10 cellular contexts compared by ENCODE assay signal in genomic region chr1:16657404-16657683, GRCh38. TPM values are rescaled to one million over a fixed set of nuclear protein-coding genes. Genes with fewer than 3 reads are reported as not detected.
"Had no signal": no experiment of that assay in that cellular context is flagged by ENCODE, and none has a peak within 500 bp of the region (broad histone marks: within the 10 kb centered on the region; RNA-seq: fewer than 3 reads in every experiment).

No MANE protein-coding gene starts in this region.

RNA-seq across cellular contexts. Expression of gene RNU1-3, which starts 9.4 kb away (rescaled TPM):
- total RNA-seq: osteoblast had no signal
- polyA plus RNA-seq: naive thymus-derived CD4-positive, alpha-beta T cell; neural cell; ovary; psoas muscle; right cardiac atrium; sigmoid colon; small intestine; thymus; urinary bladder had no signal
